ENCODE assay signal across 1 cellular context in genomic region chr16:10827691-10828341, GRCh38.
TF ChIP-seq lines count a peak whose summit lies in the region.

No MANE protein-coding gene starts in this region.

TF ChIP-seq in GM12878, 131 proteins besides CTCF, POLR2A, EP300 and RAD21 (continued from another document):
- no peak for TF ChIP-seq E2F8 (IDR thresholded peaks at IDR 0.05; ENCODE audit: low read depth, partially characterized antibody)
- TF ChIP-seq MLLT1 (IDR thresholded peaks at IDR 0.05) = no peak
- TF ChIP-seq ZBTB40 (IDR thresholded peaks at IDR 0.05; ENCODE audit: borderline replicate concordance) = no peak
- TF ChIP-seq ZBTB33 (IDR thresholded peaks at IDR 0.05) = no peak
